12 cellular contexts compared by ENCODE assay signal in the genomic region with DNA sequence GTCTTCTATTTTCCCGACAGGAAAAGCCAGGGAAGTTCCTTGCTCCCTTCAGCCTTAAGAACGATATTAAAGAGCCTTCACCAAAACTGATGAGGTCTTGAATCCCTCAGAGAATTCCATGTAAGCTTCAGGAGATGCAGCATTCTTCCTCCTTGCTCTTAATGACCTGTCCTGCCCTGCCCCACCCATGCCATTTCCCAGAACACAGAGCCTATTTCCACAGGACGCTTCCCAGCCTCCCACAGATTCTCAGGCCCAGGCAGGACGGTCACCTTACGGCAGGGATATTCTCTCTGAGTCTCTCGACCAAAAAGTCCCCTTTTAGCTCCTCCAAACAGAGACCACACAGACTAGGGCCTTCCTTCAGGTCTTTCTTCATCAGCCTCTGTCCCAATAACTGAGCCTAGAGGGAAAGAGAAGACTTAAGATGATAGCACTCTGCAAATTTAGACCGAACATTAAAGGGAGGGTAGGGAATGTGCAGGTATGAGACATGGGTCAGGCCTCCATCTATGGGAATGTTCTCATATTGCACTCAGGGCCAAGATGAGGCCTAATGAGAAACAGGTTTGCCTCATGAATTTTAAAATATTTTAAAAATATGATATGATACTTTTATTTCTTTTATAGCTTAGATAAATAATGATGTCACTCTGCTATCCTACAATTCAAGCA.
"Had no signal": no experiment of that assay in that cellular context is flagged by ENCODE, and none has a peak within 500 bp of the region (broad histone marks: within the 10 kb centered on the region; RNA-seq: fewer than 3 reads in every experiment).

No MANE protein-coding gene starts in this region.

- H3K4me3 Mint-ChIP-seq: activated CD4-positive, alpha-beta T cell treated with anti-CD3 and anti-CD28 coated beads, Interleukin-2, amount 10 ng/mL, durations not matched to agents 7 days and 5 days; type B pancreatic cell had no signal

- H3K9me3 ChIP-seq: neutrophil had no signal

- H3K27ac Mint-ChIP-seq: activated CD4-positive, alpha-beta T cell treated with anti-CD3 and anti-CD28 coated beads, Interleukin-2, amount 10 ng/mL, durations not matched to agents 7 days and 5 days; type B pancreatic cell had no signal

- DNase-seq: activated CD4-positive, alpha-beta T cell treated with anti-CD3 and anti-CD28 coated beads, Interleukin-2, amount 10 ng/mL, durations not matched to agents 7 days and 5 days; activated CD4-positive, CD25-positive, alpha-beta regulatory T cell; activated CD8-positive, alpha-beta memory T cell treated with anti-CD3 and anti-CD28 coated beads for 24 hours; activated naive CD4-positive, alpha-beta T cell treated with Interleukin-2 at 50 U/mL for 16 hours; caudate nucleus; cortex of kidney; effector memory CD4-positive, alpha-beta T cell; retina had no signal

- H3K27ac ChIP-seq: neutrophil had no signal

- H3K4me3 ChIP-seq: smooth muscle cell had no signal

- H3K36me3 Mint-ChIP-seq: type B pancreatic cell had no signal

- H3K4me1 Mint-ChIP-seq: activated CD4-positive, alpha-beta T cell treated with anti-CD3 and anti-CD28 coated beads, Interleukin-2, amount 10 ng/mL, durations not matched to agents 7 days and 5 days had no signal

- ATAC-seq: left lobe of liver had no signal

- H3K9me3 Mint-ChIP-seq: activated CD4-positive, alpha-beta T cell treated with anti-CD3 and anti-CD28 coated beads, Interleukin-2, amount 10 ng/mL, durations not matched to agents 7 days and 5 days; type B pancreatic cell had no signal

- H3K36me3 ChIP-seq: neutrophil had no signal

- H3K27me3 Mint-ChIP-seq: activated CD4-positive, alpha-beta T cell treated with anti-CD3 and anti-CD28 coated beads, Interleukin-2, amount 10 ng/mL, durations not matched to agents 7 days and 5 days; type B pancreatic cell had no signal

- H3K27me3 ChIP-seq: neutrophil had no signal
